In the genomic region with DNA sequence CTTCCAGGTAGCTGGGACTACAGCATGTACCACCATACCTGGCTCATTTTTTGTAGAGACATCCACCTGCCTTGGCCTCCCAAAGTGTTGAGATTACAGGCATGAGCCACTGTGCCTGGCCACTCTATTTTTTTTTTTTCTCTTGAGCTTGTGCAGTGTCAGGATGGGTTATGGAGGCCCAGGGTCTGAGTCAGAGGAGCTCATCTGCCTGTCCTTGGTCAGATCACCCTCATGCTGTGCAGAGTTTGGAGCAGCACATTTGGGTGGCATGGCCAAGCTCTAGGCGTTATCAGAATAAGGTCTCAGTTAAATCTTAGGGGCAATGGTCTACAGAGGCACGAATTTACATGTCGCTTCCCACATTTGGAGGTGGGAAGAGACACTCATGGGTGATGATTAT, we compare ENCODE assay signal across 15 cellular contexts. TPM values are rescaled to one million over a fixed set of nuclear protein-coding genes. Genes with fewer than 3 reads are reported as not detected.
DNase-seq lines count a peak whose midpoint lies in the region; ATAC-seq and TF ChIP-seq lines count a peak whose summit lies in the region.
"Had no signal": no experiment of that assay in that cellular context is flagged by ENCODE, and none has a peak within 500 bp of the region (broad histone marks: within the 10 kb centered on the region; RNA-seq: fewer than 3 reads in every experiment).

No MANE protein-coding gene starts in this region.

- no peaks in the 10 kb centered on the region for H3K27me3 ChIP-seq in adrenal gland
- no peaks in the 10 kb centered on the region for H3K27me3 ChIP-seq in suprapubic skin
- H3K27me3 ChIP-seq: BE2C had no signal

- no peak overlapping the region for H3K4me3 ChIP-seq in adrenal gland
- no peak overlapping the region for H3K4me3 ChIP-seq in suprapubic skin
- H3K4me3 ChIP-seq: A549 had no signal

- no peaks in the 10 kb centered on the region for H3K9me3 Mint-ChIP-seq in stimulated activated naive CD8-positive, alpha-beta T cell treated with anti-CD3 and anti-CD28 coated beads, Interleukin-15, Interleukin-2, amounts not matched to agents 100 ng/mL and 50 ng/mL, for 24 hours
- no peaks in the 10 kb centered on the region for H3K9me3 Mint-ChIP-seq in nephron
- H3K9me3 Mint-ChIP-seq: CD4-positive, alpha-beta memory T cell; H9 had no signal

- TF ChIP-seq CTCF in adrenal gland (IDR thresholded peaks at IDR 0.05) = no peak
- no peak for TF ChIP-seq CTCF in nephron (IDR thresholded peaks at IDR 0.05; ENCODE audit: unreplicated experiment in 3 of 3)
- TF ChIP-seq CTCF in suprapubic skin (IDR thresholded peaks at IDR 0.05) = no peak

- H3K4me3 Mint-ChIP-seq in stimulated activated naive CD8-positive, alpha-beta T cell treated with anti-CD3 and anti-CD28 coated beads, Interleukin-15, Interleukin-2, amounts not matched to agents 100 ng/mL and 50 ng/mL, for 24 hours = no peak overlapping the region
- H3K4me3 Mint-ChIP-seq in nephron = no peak overlapping the region
- H3K4me3 Mint-ChIP-seq: CD4-positive, alpha-beta memory T cell; H9 had no signal

- H3K27me3 Mint-ChIP-seq in stimulated activated naive CD8-positive, alpha-beta T cell treated with anti-CD3 and anti-CD28 coated beads, Interleukin-15, Interleukin-2, amounts not matched to agents 100 ng/mL and 50 ng/mL, for 24 hours = no peaks in the 10 kb centered on the region
- no peaks in the 10 kb centered on the region for H3K27me3 Mint-ChIP-seq in nephron (ENCODE audit: low read depth)
- H3K27me3 Mint-ChIP-seq: CD4-positive, alpha-beta memory T cell had no signal

- intact Hi-C loops in adrenal gland (cut with DNase I) = no loop called here

- no peaks in the 10 kb centered on the region for H3K9me3 ChIP-seq in adrenal gland (replicated peaks in 1 of 3)
- H3K9me3 ChIP-seq in suprapubic skin = no peaks in the 10 kb centered on the region
- H3K9me3 ChIP-seq: A549, BE2C had no signal

- H3K36me3 ChIP-seq in adrenal gland (replicated peaks in 1 of 2) (peaks cover 0 to 20% of the 10 kb centered on the region in 2 donors), suprapubic skin (peaks cover 48% of the 10 kb centered on the region)

- H3K27ac ChIP-seq in adrenal gland (peak overlapping the region in 1 of 5 donors; percentile 7), suprapubic skin (no peak overlapping the region)
- H3K27ac ChIP-seq: A549, C4-2B had no signal

- TF ChIP-seq POLR2A in adrenal gland (IDR thresholded peaks at IDR 0.05) (no peak), suprapubic skin (IDR thresholded peaks at IDR 0.05) (no peak)

- 81 to 93% (median 89%) methylated on average over 3 of the region's 3 CpGs for WGBS in adrenal gland, 4 donors
- 88% methylated on average over 3 of the region's 3 CpGs for WGBS in suprapubic skin

- H3K4me1 ChIP-seq in adrenal gland (replicated peaks in 1 of 2) = peaks cover 16 to 17% of the 10 kb centered on the region in 2 donors
- no peaks in the 10 kb centered on the region for H3K4me1 ChIP-seq in suprapubic skin
- H3K4me1 ChIP-seq: A549 had no signal

- peak overlapping the region; percentile 3 for H3K27ac Mint-ChIP-seq in stimulated activated naive CD8-positive, alpha-beta T cell treated with anti-CD3 and anti-CD28 coated beads, Interleukin-15, Interleukin-2, amounts not matched to agents 100 ng/mL and 50 ng/mL, for 24 hours
- H3K27ac Mint-ChIP-seq in nephron = peak overlapping the region; percentile 32 to 87 (median 71)

- no peak for TF ChIP-seq EP300 in suprapubic skin (IDR thresholded peaks at IDR 0.05)

- no peak for DNase-seq in stimulated activated naive CD8-positive, alpha-beta T cell treated with anti-CD3 and anti-CD28 coated beads, Interleukin-15, Interleukin-2, amounts not matched to agents 100 U/mL and 50 U/mL, for 24 hours
- DNase-seq in adrenal gland (peak in 4 of 7 donors; percentile 39 to 62 (median 48)), DMS153 (lab: John Stamatoyannopoulos, UW) (no peak), suprapubic skin (ENCODE audit: low spot score in 2 of 2) (no peak)
- DNase-seq in stimulated activated CD4-positive, alpha-beta T cell treated with anti-CD3 and anti-CD28 coated beads, Interleukin-4, amount 100 ng/mL, for 4 hours = no peak
- DNase-seq: BE2C; CD4-positive, alpha-beta memory T cell; DMS79 treated with DMSO at 0.1 percent for 48 hours; EL; GOT3; H9 had no signal

- H3K36me3 Mint-ChIP-seq in stimulated activated naive CD8-positive, alpha-beta T cell treated with anti-CD3 and anti-CD28 coated beads, Interleukin-15, Interleukin-2, amounts not matched to agents 100 ng/mL and 50 ng/mL, for 24 hours (ENCODE audit: low read depth) = peaks cover 54% of the 10 kb centered on the region
- H3K36me3 Mint-ChIP-seq in nephron (ENCODE audit: low read depth) = peaks cover 29% of the 10 kb centered on the region

- peaks cover 21% of the 10 kb centered on the region for H3K4me1 Mint-ChIP-seq in stimulated activated naive CD8-positive, alpha-beta T cell treated with anti-CD3 and anti-CD28 coated beads, Interleukin-15, Interleukin-2, amounts not matched to agents 100 ng/mL and 50 ng/mL, for 24 hours (ENCODE audit: low read depth)
- peaks cover 10% of the 10 kb centered on the region for H3K4me1 Mint-ChIP-seq in nephron

- no peak for ATAC-seq in stimulated activated naive CD8-positive, alpha-beta T cell treated with anti-CD3 and anti-CD28 coated beads, Interleukin-15, Interleukin-2, amounts not matched to agents 100 U/mL and 50 U/mL, for 24 hours
- ATAC-seq: A549 had no signal

RNA-seq across cellular contexts. Expression of a gene that starts 16.9 kb away (rescaled TPM):
- total RNA-seq in adrenal gland (10 to 100 TPM; 22.7 to 38.3 (median 32.7) TPM), suprapubic skin (10 to 100 TPM; 20.2 to 29.4 (median 23.4) TPM)
- 10 to 100 TPM in 2 of 3 donors, 1 to 10 TPM in 1; 9.6 to 37.1 (median 12.3) TPM for polyA plus RNA-seq in adrenal gland

RNA-seq across cellular contexts. Expression of a gene that starts 43.0 kb away (rescaled TPM):
- total RNA-seq in adrenal gland = 10 to 100 TPM; 14.2 to 47.2 (median 23.9) TPM
- 10 to 100 TPM in 1 of 3 donors, 1 to 10 TPM in 2; 7.2 to 12.6 (median 9.8) TPM for polyA plus RNA-seq in adrenal gland
- total RNA-seq in suprapubic skin = 10 to 100 TPM in 1 of 4 donors, 1 to 10 TPM in 3; 1.6 to 11.7 (median 3.7) TPM

RNA-seq across cellular contexts. Expression of a gene that starts 56.4 kb away (rescaled TPM):
- total RNA-seq in adrenal gland (10 to 100 TPM in 6 of 8 donors, 1 to 10 TPM in 2; 7.1 to 23.5 (median 16.4) TPM), suprapubic skin (10 to 100 TPM in 3 of 4 donors, 1 to 10 TPM in 1; 9.3 to 23.3 (median 10.7) TPM)
- 10 to 100 TPM in 1 of 3 donors, 1 to 10 TPM in 2; 6.1 to 23.7 (median 7.7) TPM for polyA plus RNA-seq in adrenal gland

Comparison
In these comparisons a context has a peak if more than half of its experiments do, and no peak if none do; other contexts are left out.
1. DNase-seq: peak in adrenal gland (4 of 7); none in stimulated activated naive CD8-positive, alpha-beta T cell treated with anti-CD3 and anti-CD28 coated beads, Interleukin-15, Interleukin-2, amounts not matched to agents 100 U/mL and 50 U/mL, for 24 hours (single experiment), stimulated activated CD4-positive, alpha-beta T cell treated with anti-CD3 and anti-CD28 coated beads, Interleukin-4, amount 100 ng/mL, for 4 hours (0 of 2), DMS153 (single experiment) and suprapubic skin (0 of 2).